In genomic region chr22:46688949-46689348, GRCh38 we compare ENCODE assay signal across 15 cellular contexts. TPM values are rescaled to one million over a fixed set of nuclear protein-coding genes. Genes with fewer than 3 reads are reported as not detected.
A peak's percentile ranks its signal among the peaks of the same experiment; 100 is the strongest.
DNase-seq lines count a peak whose midpoint lies in the region; ATAC-seq and TF ChIP-seq lines count a peak whose summit lies in the region.
"Had no signal": no experiment of that assay in that cellular context is flagged by ENCODE, and none has a peak within 500 bp of the region (broad histone marks: within the 10 kb centered on the region; RNA-seq: fewer than 3 reads in every experiment).

No MANE protein-coding gene starts in this region.

- TF ChIP-seq EP300 in esophagus muscularis mucosa (IDR thresholded peaks at IDR 0.05): no peak

- no CpG with 5 or more reads among the region's 11 CpGs for WGBS in neuronal stem cell (ENCODE audit: extremely low coverage in 2 of 2, insufficient read length in 2 of 2, insufficient replicate concordance in 1 of 2), 2 donors
- 81% methylated on average over 11 of the region's 11 CpGs for WGBS in esophagus muscularis mucosa

- no peak overlapping the region for H3K18ac ChIP-seq in neuronal stem cell (ENCODE audit: low read length)

- H3K4me1 ChIP-seq in neuronal stem cell (ENCODE audit: control insufficient read depth in 2 of 2, insufficient read depth in 1 of 2, low read depth in 1 of 2, low read length in 2 of 2) (no peaks in the 10 kb centered on the region), esophagus muscularis mucosa (peaks cover 3 to 46% (median 15%) of the 10 kb centered on the region in 4 donors)
- H3K4me1 ChIP-seq: parathyroid adenoma had no signal

- no peak overlapping the region for H2BK15ac ChIP-seq in neuronal stem cell (ENCODE audit: low read length)

- no peak overlapping the region for H2BK120ac ChIP-seq in neuronal stem cell (ENCODE audit: low read depth, low read length)

- no peak overlapping the region for H4K8ac ChIP-seq in neuronal stem cell (ENCODE audit: low read depth, low read length)

- H3K4me3 ChIP-seq in neuronal stem cell (ENCODE audit: low read length in 2 of 2): no peak overlapping the region
- no peak overlapping the region for H3K4me3 ChIP-seq in esophagus muscularis mucosa
- H3K4me3 ChIP-seq: left lung had no signal

- H3K36me3 Mint-ChIP-seq in central memory CD8-positive, alpha-beta T cell (ENCODE audit: insufficient read depth): peaks cover 51% of the 10 kb centered on the region
- peaks cover 8 to 31% (median 9%) of the 10 kb centered on the region in 3 donors for H3K36me3 Mint-ChIP-seq in immature natural killer cell

- peak overlapping the region; percentile 19 for H3K27ac Mint-ChIP-seq in central memory CD8-positive, alpha-beta T cell (ENCODE audit: low read depth)
- peak overlapping the region in 2 of 6 donors; percentile 24 to 64 for H3K27ac Mint-ChIP-seq in immature natural killer cell
- H3K27ac Mint-ChIP-seq: activated CD8-positive, alpha-beta memory T cell treated with anti-CD3 and anti-CD28 coated beads, Interleukin-2, amount 10 ng/mL, durations not matched to agents 7 days and 5 days had no signal

- H3K9ac ChIP-seq in neuronal stem cell (ENCODE audit: low read depth, low read length, poor library complexity): peak overlapping the region; percentile 74
- H3K9ac ChIP-seq: parathyroid adenoma had no signal

- no peaks in the 10 kb centered on the region for H3K27me3 Mint-ChIP-seq in central memory CD8-positive, alpha-beta T cell
- peaks cover 0 to 2% (median 2%) of the 10 kb centered on the region in 3 donors for H3K27me3 Mint-ChIP-seq in immature natural killer cell (ENCODE audit: low read depth in 3 of 3)
- H3K27me3 Mint-ChIP-seq: activated CD8-positive, alpha-beta memory T cell treated with anti-CD3 and anti-CD28 coated beads, Interleukin-2, amount 10 ng/mL, durations not matched to agents 7 days and 5 days had no signal

- H3K4me3 Mint-ChIP-seq in central memory CD8-positive, alpha-beta T cell: no peak overlapping the region
- H3K4me3 Mint-ChIP-seq in immature natural killer cell: no peak overlapping the region
- H3K4me3 Mint-ChIP-seq: activated CD8-positive, alpha-beta memory T cell treated with anti-CD3 and anti-CD28 coated beads, Interleukin-2, amount 10 ng/mL, durations not matched to agents 7 days and 5 days had no signal

- DNase-seq in COLO668 (lab: John Stamatoyannopoulos, UW; ENCODE audit: unreplicated experiment) (peak; percentile 94), DMS79 treated with DMSO at 0.1 percent for 48 hours (lab: John Stamatoyannopoulos, UW) (peak; percentile 22), neuronal stem cell (ENCODE audit: low spot score) (no peak), esophagus muscularis mucosa (ENCODE audit: extremely low spot score) (no peak), immature natural killer cell (no peak)
- DNase-seq in central memory CD8-positive, alpha-beta T cell (ENCODE audit: low spot score in 2 of 2): no peak
- DNase-seq: activated CD8-positive, alpha-beta memory T cell treated with anti-CD3 and anti-CD28 coated beads, Interleukin-2, amount 10 ng/mL, durations not matched to agents 7 days and 5 days; activated gamma-delta T cell treated with Interleukin-2 at 50 U/mL for 16 hours; AML-193; DND-41; left lung; NCI-H187 treated with DMSO at 0.1 percent for 48 hours; substantia nigra had no signal

- no peak overlapping the region for H3K4ac ChIP-seq in neuronal stem cell (ENCODE audit: low read length)

- H3K36me3 ChIP-seq in neuronal stem cell (replicated peaks in 1 of 2; ENCODE audit: control insufficient read depth in 2 of 2, insufficient read depth in 2 of 2, low read length in 2 of 2) (peaks cover 45 to 88% of the 10 kb centered on the region in 2 donors), esophagus muscularis mucosa (peaks cover 45 to 97% (median 81%) of the 10 kb centered on the region in 4 donors)

- H3K79me1 ChIP-seq in neuronal stem cell (ENCODE audit: low read depth, low read length): peaks cover 1% of the 10 kb centered on the region

- no peak for TF ChIP-seq POLR2A in esophagus muscularis mucosa (IDR thresholded peaks at IDR 0.05; ENCODE audit: low read depth)

- no peak overlapping the region for H2AFZ ChIP-seq in neuronal stem cell (ENCODE audit: low read length)
- H2AFZ ChIP-seq: parathyroid adenoma had no signal

- H3K27ac ChIP-seq in neuronal stem cell (replicated peaks; ENCODE audit: low read length) (no peak overlapping the region), esophagus muscularis mucosa (replicated peaks in 1 of 4) (no peak overlapping the region)
- H3K27ac ChIP-seq: left lung, parathyroid adenoma had no signal

- H3K23ac ChIP-seq in neuronal stem cell (ENCODE audit: low read depth, low read length, poor library complexity): no peak overlapping the region

- H3K4me1 Mint-ChIP-seq in central memory CD8-positive, alpha-beta T cell: no peaks in the 10 kb centered on the region
- H3K4me1 Mint-ChIP-seq in immature natural killer cell: peaks cover 4 to 8% of the 10 kb centered on the region in 2 donors

- H2AK5ac ChIP-seq in neuronal stem cell (ENCODE audit: low read depth, low read length): no peak overlapping the region

- H3K27me3 ChIP-seq in neuronal stem cell (ENCODE audit: control insufficient read depth in 3 of 3, insufficient read depth in 3 of 3, low read depth in 1 of 3, low read length in 3 of 3) (no peaks in the 10 kb centered on the region), esophagus muscularis mucosa (no peaks in the 10 kb centered on the region)
- H3K27me3 ChIP-seq: left lung had no signal

- H3K4me2 ChIP-seq in neuronal stem cell (ENCODE audit: insufficient read depth, low read length, poor library complexity, severe bottlenecking): no peak overlapping the region

- H3K14ac ChIP-seq in neuronal stem cell (ENCODE audit: low read length): peak overlapping the region; percentile 43

- no peak overlapping the region for H4K91ac ChIP-seq in neuronal stem cell (ENCODE audit: low read depth, low read length, poor library complexity)

- no peaks in the 10 kb centered on the region for H3K9me3 Mint-ChIP-seq in central memory CD8-positive, alpha-beta T cell
- H3K9me3 Mint-ChIP-seq in immature natural killer cell: no peaks in the 10 kb centered on the region

- H2BK5ac ChIP-seq in neuronal stem cell (ENCODE audit: low read length): no peak overlapping the region

- intact Hi-C loops in esophagus muscularis mucosa (cut with DNase I): no loop called here

- no peak overlapping the region for H2BK12ac ChIP-seq in neuronal stem cell (ENCODE audit: low read length)

- TF ChIP-seq CTCF in esophagus muscularis mucosa (IDR thresholded peaks at IDR 0.05): no peak

- ATAC-seq in central memory CD8-positive, alpha-beta T cell (replicated peaks; ENCODE audit: extremely low read depth, poor library complexity, severe bottlenecking): no peak
- no peak for ATAC-seq in GM21423 (IDR thresholded peaks at IDR 0.05; ENCODE audit: unreplicated experiment)
- ATAC-seq: activated CD8-positive, alpha-beta memory T cell treated with anti-CD3 and anti-CD28 coated beads, Interleukin-2, amount 10 ng/mL, durations not matched to agents 7 days and 5 days; left lung had no signal

- peaks cover 0 to 2% of the 10 kb centered on the region in 2 donors for H3K9me3 ChIP-seq in neuronal stem cell (replicated peaks in 1 of 2; ENCODE audit: control insufficient read depth in 2 of 2, insufficient read depth in 1 of 2, low read depth in 1 of 2, low read length in 2 of 2)
- H3K9me3 ChIP-seq in esophagus muscularis mucosa: no peaks in the 10 kb centered on the region
- H3K9me3 ChIP-seq: left lung had no signal

RNA-seq across cellular contexts. Expression of gene CERK, which starts 49.1 kb away (rescaled TPM):
- polyA plus RNA-seq in neuronal stem cell (2013, experiment 1 of 2): 50.9 TPM
- 51.4 TPM for polyA plus RNA-seq in neuronal stem cell (2013, experiment 2 of 2)
- 10 to 100 TPM; 37.3 to 51.1 (median 48.0) TPM for total RNA-seq in esophagus muscularis mucosa
- polyA plus RNA-seq in immature natural killer cell: 10 to 100 TPM; 31.1 to 59.4 (median 38.9) TPM

Comparison
In these comparisons a context has a peak if more than half of its experiments do, and no peak if none do; other contexts are left out.
1. DNase-seq: peak in COLO668 (single experiment) and DMS79 treated with DMSO at 0.1 percent for 48 hours (single experiment); none in central memory CD8-positive, alpha-beta T cell (0 of 2), neuronal stem cell (single experiment), esophagus muscularis mucosa (single experiment) and immature natural killer cell (0 of 3).